Comparison of ENCODE assay signal across 13 cellular contexts in genomic region chr14:76936483-76936882, GRCh38.
DNase-seq lines count a peak whose midpoint lies in the region; ATAC-seq and TF ChIP-seq lines count a peak whose summit lies in the region.
"Had no signal": no experiment of that assay in that cellular context is flagged by ENCODE, and none has a peak within 500 bp of the region (broad histone marks: within the 10 kb centered on the region; RNA-seq: fewer than 3 reads in every experiment).

No MANE protein-coding gene starts in this region.

- no peaks in the 10 kb centered on the region for H3K27me3 ChIP-seq in GM23248 (replicated peaks; ENCODE audit: insufficient read depth)
- H3K27me3 ChIP-seq in parathyroid adenoma (ENCODE audit: control insufficient read depth, insufficient read depth, low read length): no peaks in the 10 kb centered on the region
- H3K27me3 ChIP-seq: BLaER1 treated with 17β-estradiol and CSF1 and Interleukin-3, amounts not matched to agents 10 nM and 100 nM had no signal

- TF ChIP-seq CTCF in brain (conservative IDR thresholded peaks at IDR 0.05) (no peak), parathyroid adenoma (IDR thresholded peaks at IDR 0.05) (no peak)

- in situ Hi-C loops in GM23248 (cut with MboI): no loop called here

- intact Hi-C loops in left cardiac atrium (cut with DNase I): no loop called here

- H3K27ac ChIP-seq in GM23248 (peak overlapping the region; percentile 85), parathyroid adenoma (no peak overlapping the region)

- H3K4me3 Mint-ChIP-seq in brain: no peak overlapping the region
- H3K4me3 Mint-ChIP-seq: activated B cell treated with CpG ODN at 0.5 μM for 24 hours; activated naive CD8-positive, alpha-beta T cell had no signal

- H3K36me3 ChIP-seq in GM23248 (ENCODE audit: low read depth) (no peaks in the 10 kb centered on the region), parathyroid adenoma (ENCODE audit: control insufficient read depth, insufficient read depth, low read length) (no peaks in the 10 kb centered on the region)
- H3K36me3 ChIP-seq: BLaER1 treated with 17β-estradiol and CSF1 and Interleukin-3, amounts not matched to agents 10 nM and 100 nM had no signal

- peaks cover 12% of the 10 kb centered on the region for H3F3A ChIP-seq in GM23248 (ENCODE audit: insufficient read depth)

- H2AFZ ChIP-seq in GM23248: 0 out of 2 replicates have a peak overlapping the region, but pooled peaks have one; percentile 39
- H2AFZ ChIP-seq in parathyroid adenoma: peak overlapping the region; percentile 13

- H3K4me1 ChIP-seq in GM23248 (ENCODE audit: insufficient read depth): peaks cover 24% of the 10 kb centered on the region
- H3K4me1 ChIP-seq in parathyroid adenoma: peaks cover 20% of the 10 kb centered on the region

- H3K9me3 ChIP-seq in GM23248 (ENCODE audit: low read depth): no peaks in the 10 kb centered on the region
- no peaks in the 10 kb centered on the region for H3K9me3 ChIP-seq in parathyroid adenoma (ENCODE audit: control insufficient read depth, low read length)
- H3K9me3 ChIP-seq: BLaER1 treated with 17β-estradiol and CSF1 and Interleukin-3, amounts not matched to agents 10 nM and 100 nM had no signal

- peaks cover 96% of the 10 kb centered on the region for H3K4me1 Mint-ChIP-seq in brain
- H3K4me1 Mint-ChIP-seq: activated B cell treated with CpG ODN at 0.5 μM for 24 hours had no signal

- peak; percentile 53 to 69 for ATAC-seq in left cardiac atrium
- no peak for ATAC-seq in GM21528 (IDR thresholded peaks at IDR 0.05; ENCODE audit: low FRiP score, unreplicated experiment)
- ATAC-seq in HG03025 (IDR thresholded peaks at IDR 0.05; ENCODE audit: low FRiP score, unreplicated experiment): no peak

- H3K9me3 Mint-ChIP-seq in brain: peaks cover 0 to 3% (median 0%) of the 10 kb centered on the region in 5 experiments
- H3K9me3 Mint-ChIP-seq: activated B cell treated with CpG ODN at 0.5 μM for 24 hours had no signal

- peak overlapping the region; percentile 93 to 99 (median 96) for H3K27ac Mint-ChIP-seq in brain
- H3K27ac Mint-ChIP-seq: activated B cell treated with CpG ODN at 0.5 μM for 24 hours; activated naive CD8-positive, alpha-beta T cell had no signal

- H3K9me2 ChIP-seq in GM23248 (ENCODE audit: insufficient read depth): no peaks in the 10 kb centered on the region

- H3K9ac ChIP-seq in GM23248: peak overlapping the region; percentile 73
- no peak overlapping the region for H3K9ac ChIP-seq in parathyroid adenoma

- no peaks in the 10 kb centered on the region for H3K36me3 Mint-ChIP-seq in brain
- H3K36me3 Mint-ChIP-seq: activated naive CD8-positive, alpha-beta T cell had no signal

- no peaks in the 10 kb centered on the region for H4K20me1 ChIP-seq in GM23248 (ENCODE audit: insufficient read depth)
- H4K20me1 ChIP-seq: BLaER1 treated with 17β-estradiol and CSF1 and Interleukin-3, amounts not matched to agents 10 nM and 100 nM had no signal

- DNase-seq in GM23248 (peak; percentile 81), left cardiac atrium (no peak), NCI-H1436 treated with DMSO at 0.1 percent for 48 hours (lab: John Stamatoyannopoulos, UW) (no peak), KG1 (lab: John Stamatoyannopoulos, UW) (no peak)
- DNase-seq: activated B cell treated with CpG ODN at 0.5 μM for 24 hours; dermis blood vessel endothelial cell; stimulated activated CD4-positive, alpha-beta T cell treated with anti-CD3 and anti-CD28 coated beads, Interleukin-4, amount 100 ng/mL, for 24 hours had no signal

- 19 to 23% methylated on average over 7 of the region's 7 CpGs for WGBS in GM23248 (ENCODE audit: low coverage in 1 of 2, low lambda C conversion rate in 2 of 2, missing lambda C conversion rate in 2 of 2), 2 experiments

- H3K4me3 ChIP-seq in GM23248 (no peak overlapping the region), parathyroid adenoma (ENCODE audit: low read depth, low read length) (no peak overlapping the region)
- H3K4me3 ChIP-seq: BLaER1 treated with 17β-estradiol and CSF1 and Interleukin-3, amounts not matched to agents 10 nM and 100 nM had no signal

- H3K27me3 Mint-ChIP-seq in brain: peaks cover 13% of the 10 kb centered on the region
- H3K27me3 Mint-ChIP-seq: activated B cell treated with CpG ODN at 0.5 μM for 24 hours; activated naive CD8-positive, alpha-beta T cell had no signal

- H3K4me2 ChIP-seq in GM23248 (ENCODE audit: unreplicated experiment) (peak overlapping the region; percentile 57), parathyroid adenoma (ENCODE audit: low read length) (no peak overlapping the region)

- H3K79me2 ChIP-seq in GM23248 (ENCODE audit: insufficient read depth): no peaks in the 10 kb centered on the region
- no peaks in the 10 kb centered on the region for H3K79me2 ChIP-seq in parathyroid adenoma

Comparison
In these comparisons a context has a peak if more than half of its experiments do, and no peak if none do; other contexts are left out.
1. ATAC-seq: peak in left cardiac atrium (2 of 2); none in GM21528 (single experiment) and HG03025 (single experiment).